17 cellular contexts compared by ENCODE assay signal in genomic region chr3:188052966-188053340, GRCh38.
DNase-seq lines count a peak whose midpoint lies in the region; ATAC-seq and TF ChIP-seq lines count a peak whose summit lies in the region.
"Had no signal": no experiment of that assay in that cellular context is flagged by ENCODE, and none has a peak within 500 bp of the region (broad histone marks: within the 10 kb centered on the region; RNA-seq: fewer than 3 reads in every experiment).

No MANE protein-coding gene starts in this region.

- H3K36me3 Mint-ChIP-seq in chondrocyte (ENCODE audit: low read depth) (no peaks in the 10 kb centered on the region), mesothelial cell of epicardium (no peaks in the 10 kb centered on the region)
- H3K36me3 Mint-ChIP-seq: CD4-positive, CD25-positive, alpha-beta regulatory T cell had no signal

- H3K36me3 ChIP-seq in Peyer's patch, result no peaks in the 10 kb centered on the region
- H3K36me3 ChIP-seq: HAP-1 had no signal

- no peaks in the 10 kb centered on the region for H3K27me3 ChIP-seq in Peyer's patch

- H3K27ac Mint-ChIP-seq in chondrocyte (ENCODE audit: unreplicated experiment), result peak overlapping the region; percentile 78
- H3K27ac Mint-ChIP-seq in mesothelial cell of epicardium, result peak overlapping the region; percentile 93
- H3K27ac Mint-ChIP-seq: activated T-helper 1 cell treated with anti-CD3 and anti-CD28 coated beads, Interleukin-12 subunit alpha, Interleukin-12 subunit beta, Interleukin-2, Interleukin-4 antibody, amounts not matched to agents 30 ng/mL and 10 ng/mL and 1 ng/mL, durations not matched to agents 14 hours and 24 hours and 36 hours; stimulated activated naive CD8-positive, alpha-beta T cell treated with anti-CD3 and anti-CD28 coated beads, Interleukin-15, Interleukin-2, amounts not matched to agents 100 ng/mL and 50 ng/mL, for 24 hours had no signal

- H3K9me3 Mint-ChIP-seq in chondrocyte (ENCODE audit: low read depth) (no peaks in the 10 kb centered on the region), mesothelial cell of epicardium (no peaks in the 10 kb centered on the region)
- H3K9me3 Mint-ChIP-seq: activated T-helper 1 cell treated with anti-CD3 and anti-CD28 coated beads, Interleukin-12 subunit alpha, Interleukin-12 subunit beta, Interleukin-2, Interleukin-4 antibody, amounts not matched to agents 30 ng/mL and 10 ng/mL and 1 ng/mL, durations not matched to agents 14 hours and 24 hours and 36 hours; CD4-positive, CD25-positive, alpha-beta regulatory T cell; stimulated activated naive CD8-positive, alpha-beta T cell treated with anti-CD3 and anti-CD28 coated beads, Interleukin-15, Interleukin-2, amounts not matched to agents 100 ng/mL and 50 ng/mL, for 24 hours had no signal

- no peak for TF ChIP-seq POLR2A in Peyer's patch (IDR thresholded peaks at IDR 0.05)

- H3K4me1 ChIP-seq in Peyer's patch, result peaks cover 0 to 5% (median 0%) of the 10 kb centered on the region in 4 donors
- H3K4me1 ChIP-seq: HAP-1 had no signal

- no peak for DNase-seq in Peyer's patch
- DNase-seq in chondrocyte (ENCODE audit: low spot score), result no peak
- no peak for DNase-seq in mesothelial cell of epicardium (ENCODE audit: low spot score in 2 of 2, unreplicated experiment in 2 of 2)
- DNase-seq in superior temporal gyrus (ENCODE audit: extremely low spot score), result peak; percentile 36
- no peak for DNase-seq in hippocampal formation (lab: John Stamatoyannopoulos, UW)
- DNase-seq in cortex of kidney (lab: John Stamatoyannopoulos, UW), result no peak
- DNase-seq in KG1 (lab: John Stamatoyannopoulos, UW), result no peak
- DNase-seq: CD4-positive, CD25-positive, alpha-beta regulatory T cell; erythroblast; NCI-H1105; NCI-H510A treated with DMSO at 0.1 percent for 48 hours; T-helper 2 cell had no signal

- H3K4me3 Mint-ChIP-seq in chondrocyte (ENCODE audit: unreplicated experiment) (no peak overlapping the region), mesothelial cell of epicardium (no peak overlapping the region)
- H3K4me3 Mint-ChIP-seq: activated T-helper 1 cell treated with anti-CD3 and anti-CD28 coated beads, Interleukin-12 subunit alpha, Interleukin-12 subunit beta, Interleukin-2, Interleukin-4 antibody, amounts not matched to agents 30 ng/mL and 10 ng/mL and 1 ng/mL, durations not matched to agents 14 hours and 24 hours and 36 hours; stimulated activated naive CD8-positive, alpha-beta T cell treated with anti-CD3 and anti-CD28 coated beads, Interleukin-15, Interleukin-2, amounts not matched to agents 100 ng/mL and 50 ng/mL, for 24 hours had no signal

- peak overlapping the region in 3 of 4 donors; percentile 49 to 68 (median 62) for H3K27ac ChIP-seq in Peyer's patch

- H3K4me1 Mint-ChIP-seq in chondrocyte (ENCODE audit: low read depth) (peaks cover 50% of the 10 kb centered on the region), mesothelial cell of epicardium (peaks cover 32% of the 10 kb centered on the region)

- no peaks in the 10 kb centered on the region for H3K9me3 ChIP-seq in Peyer's patch
- H3K9me3 ChIP-seq: HAP-1, mucosa of descending colon had no signal

- H3K4me3 ChIP-seq in Peyer's patch, result no peak overlapping the region
- H3K4me3 ChIP-seq: HAP-1, mucosa of descending colon had no signal

- TF ChIP-seq CTCF in Peyer's patch (IDR thresholded peaks at IDR 0.05) (no peak), chondrocyte (IDR thresholded peaks at IDR 0.05) (no peak), mesothelial cell of epicardium (IDR thresholded peaks at IDR 0.05; ENCODE audit: unreplicated experiment) (no peak)

- ATAC-seq in GM21390 (IDR thresholded peaks at IDR 0.05; ENCODE audit: unreplicated experiment), result no peak

- H3K27me3 Mint-ChIP-seq in chondrocyte (ENCODE audit: low read depth) (no peaks in the 10 kb centered on the region), mesothelial cell of epicardium (ENCODE audit: low read depth) (no peaks in the 10 kb centered on the region)
- H3K27me3 Mint-ChIP-seq: CD4-positive, CD25-positive, alpha-beta regulatory T cell had no signal
